Comparison of ENCODE assay signal across 8 cellular contexts in the genomic region with DNA sequence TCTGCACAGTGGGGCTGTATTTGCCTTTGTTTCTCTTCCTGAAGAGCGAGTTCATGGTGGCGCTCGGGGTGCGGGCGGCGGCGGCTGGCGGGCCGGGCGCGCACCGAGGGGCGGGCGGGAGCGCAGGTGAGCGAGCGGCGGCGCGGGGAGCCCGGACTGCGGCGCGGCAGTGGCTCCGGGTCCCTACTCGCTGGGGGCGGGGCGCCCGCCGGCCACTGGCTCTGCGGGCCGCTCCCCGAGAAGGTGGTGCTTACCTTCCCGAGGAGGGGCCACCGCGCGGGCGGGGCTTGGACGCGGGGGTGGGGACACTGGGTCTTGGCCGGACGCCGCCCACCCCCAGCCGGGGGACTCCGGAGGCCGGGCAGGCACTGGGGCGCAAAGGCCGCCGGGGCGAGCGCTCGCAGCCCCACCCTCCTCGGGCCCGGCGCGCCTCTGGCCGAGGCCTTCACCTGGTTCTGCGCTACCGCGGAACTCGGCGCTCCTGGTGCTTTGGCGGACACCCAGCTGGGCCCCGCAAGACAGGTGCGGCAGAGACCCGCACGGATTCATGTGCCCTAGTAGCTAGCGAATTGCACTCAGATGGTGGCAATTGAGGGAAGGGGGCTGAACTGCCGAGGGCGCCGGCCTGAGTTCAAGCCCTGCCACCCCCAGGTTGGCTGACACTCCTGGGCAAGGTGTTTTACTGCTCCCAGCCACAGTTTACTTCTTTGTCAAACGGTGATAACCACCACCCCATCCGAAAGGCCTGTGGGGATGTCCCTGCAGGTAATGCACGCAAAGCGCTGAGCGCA. TPM values are rescaled to one million over a fixed set of nuclear protein-coding genes. Genes with fewer than 3 reads are reported as not detected.
DNase-seq lines count a peak whose midpoint lies in the region; ATAC-seq and TF ChIP-seq lines count a peak whose summit lies in the region.

TSS of gene PPL (minus strand) at position 158 of the 791 bp plus-strand sequence. CDS start at position 55, 103 bp downstream.

- BruUV-seq in Caco-2 (replicated peaks; lab: Mats Ljungman, UMichigan), result no TSS peak

- H3K27me3 ChIP-seq in Caco-2 (replicated peaks; ENCODE audit: control insufficient read depth, insufficient read depth, low read length) (no peaks in the 10 kb centered on the region), rectal smooth muscle tissue (ENCODE audit: control insufficient read depth, insufficient read depth, low read length) (no peaks in the 10 kb centered on the region)

- CTCF ChIA-PET in Caco-2 (lab: Charles Lee), result interaction anchor here (1.0 to 2.3 kb wide), 7 partner anchors 8 to 91 kb away, joined by 3 to 12 read pairs (median 4); partner anchors contain the start of gene SEC14L5

- no peaks in the 10 kb centered on the region for H3K27me3 Mint-ChIP-seq in Caco-2 (ENCODE audit: insufficient read depth, unreplicated experiment)
- peaks cover 27% of the 10 kb centered on the region for H3K27me3 Mint-ChIP-seq in activated T-helper 2 cell treated with anti-CD3 and anti-CD28 coated beads, Interferon-gamma antibody, Interleukin-2, Interleukin-4, amounts not matched to agents 10 μg/mL and 5 μg/mL and 100 μg/mL, durations not matched to agents 14 hours and 24 hours and 36 hours (ENCODE audit: low read depth)

- no peaks in the 10 kb centered on the region for H3K4me1 Mint-ChIP-seq in Caco-2 (ENCODE audit: low read depth, unreplicated experiment)
- no peaks in the 10 kb centered on the region for H3K4me1 Mint-ChIP-seq in activated T-helper 2 cell treated with anti-CD3 and anti-CD28 coated beads, Interferon-gamma antibody, Interleukin-2, Interleukin-4, amounts not matched to agents 10 μg/mL and 5 μg/mL and 100 μg/mL, durations not matched to agents 14 hours and 24 hours and 36 hours (ENCODE audit: low read depth)

- peaks cover 17% of the 10 kb centered on the region for H3K4me1 ChIP-seq in Caco-2
- peaks cover under 1% of the 10 kb centered on the region for H3K4me1 ChIP-seq in rectal smooth muscle tissue (ENCODE audit: control insufficient read depth, insufficient read depth, low read length)

- peak within 1 kb of the TSS; percentile 77 for H3K4me3 ChIP-seq in Caco-2 (ENCODE audit: low read depth, low read length)
- peak within 1 kb of the TSS; percentile 79 for H3K4me3 ChIP-seq in rectal smooth muscle tissue (ENCODE audit: low read length)

- H3K9ac ChIP-seq in rectal smooth muscle tissue (ENCODE audit: low read length), result peak within 1 kb of the TSS; percentile 49

- peaks cover 5% of the 10 kb centered on the region for H3K36me3 Mint-ChIP-seq in Caco-2 (ENCODE audit: insufficient read depth, unreplicated experiment)
- no peaks in the 10 kb centered on the region for H3K36me3 Mint-ChIP-seq in activated T-helper 2 cell treated with anti-CD3 and anti-CD28 coated beads, Interferon-gamma antibody, Interleukin-2, Interleukin-4, amounts not matched to agents 10 μg/mL and 5 μg/mL and 100 μg/mL, durations not matched to agents 14 hours and 24 hours and 36 hours (ENCODE audit: low read depth)

- H3K9me3 ChIP-seq in Caco-2, result no peaks in the 10 kb centered on the region

- H3K9me3 Mint-ChIP-seq in Caco-2 (ENCODE audit: unreplicated experiment), result no peaks in the 10 kb centered on the region
- no peaks in the 10 kb centered on the region for H3K9me3 Mint-ChIP-seq in activated T-helper 2 cell treated with anti-CD3 and anti-CD28 coated beads, Interferon-gamma antibody, Interleukin-2, Interleukin-4, amounts not matched to agents 10 μg/mL and 5 μg/mL and 100 μg/mL, durations not matched to agents 14 hours and 24 hours and 36 hours

- POLR2A ChIA-PET in Caco-2 (lab: Charles Lee), result interaction anchor here (1.3 to 1.9 kb wide), 2 partner anchors 19 to 90 kb away, joined by 3 to 11 read pairs; partner anchors contain the start of genes GLYR1 and UBN1

- peak within 1 kb of the TSS; percentile 63 for H3K27ac Mint-ChIP-seq in Caco-2 (ENCODE audit: unreplicated experiment)
- H3K27ac Mint-ChIP-seq in activated T-helper 2 cell treated with anti-CD3 and anti-CD28 coated beads, Interferon-gamma antibody, Interleukin-2, Interleukin-4, amounts not matched to agents 10 μg/mL and 5 μg/mL and 100 μg/mL, durations not matched to agents 14 hours and 24 hours and 36 hours, result no peak within 1 kb of the TSS

- H3K4me3 Mint-ChIP-seq in Caco-2 (ENCODE audit: unreplicated experiment), result peak within 1 kb of the TSS; percentile 88
- H3K4me3 Mint-ChIP-seq in activated T-helper 2 cell treated with anti-CD3 and anti-CD28 coated beads, Interferon-gamma antibody, Interleukin-2, Interleukin-4, amounts not matched to agents 10 μg/mL and 5 μg/mL and 100 μg/mL, durations not matched to agents 14 hours and 24 hours and 36 hours (ENCODE audit: low read depth), result peak within 1 kb of the TSS; percentile 56

- TF ChIP-seq CTCF in Caco-2 (IDR thresholded peaks at IDR 0.05; ENCODE audit: insufficient read depth in 1 of 2, low read depth in 1 of 2, low read length in 1 of 2, severe bottlenecking in 1 of 2, unreplicated experiment in 1 of 2), result no peak

- intact Hi-C loops in Caco-2 (cut with micrococcal nuclease; ENCODE audit: unreplicated experiment), result loop anchor here (1.0 to 5.0 kb wide), 4 partner anchors 12 to 90 kb away; partner anchors contain the start of genes GLYR1, SEC14L5 and UBN1
- intact Hi-C loops in activated T-helper 2 cell treated with anti-CD3 and anti-CD28 coated beads, Interferon-gamma antibody, Interleukin-2, Interleukin-4, amounts not matched to agents 10 μg/mL and 5 μg/mL and 100 μg/mL, durations not matched to agents 14 hours and 24 hours and 36 hours (cut with micrococcal nuclease), result no loop called here
- intact Hi-C loops in left ventricle myocardium superior (cut with micrococcal nuclease), result no loop called here

- peak; percentile 96 to 98 for DNase-seq in Caco-2
- peak; percentile 72 for DNase-seq in HuH-7.5 (ENCODE audit: low spot score)
- peak; percentile 14 for DNase-seq in activated T-helper 2 cell treated with anti-CD3 and anti-CD28 coated beads, Interferon-gamma antibody, Interleukin-2, Interleukin-4, amounts not matched to agents 10 μg/mL and 5 μg/mL and 100 μg/mL, durations not matched to agents 14 hours and 24 hours and 36 hours (ENCODE audit: low spot score)
- DNase-seq in left ventricle myocardium superior, result peak; percentile 91
- no peak for DNase-seq in effector CD8-positive, alpha-beta T cell (lab: John Stamatoyannopoulos, UW)

- H3K36me3 ChIP-seq in Caco-2 (ENCODE audit: control insufficient read depth, insufficient read depth, low read length) (no peaks in the 10 kb centered on the region), rectal smooth muscle tissue (ENCODE audit: control insufficient read depth, insufficient read depth, low read length) (no peaks in the 10 kb centered on the region)

- no peak within 1 kb of the TSS for H3K27ac ChIP-seq in rectal smooth muscle tissue (ENCODE audit: low read depth, low read length)

- peak; percentile 74 for ATAC-seq in left ventricle myocardium superior
- ATAC-seq in GM19452 (IDR thresholded peaks at IDR 0.05; ENCODE audit: unreplicated experiment), result no peak
- no peak for ATAC-seq in GM18505 (IDR thresholded peaks at IDR 0.05; ENCODE audit: unreplicated experiment)

- no peak for TF ChIP-seq POLR2A in GM18505 (IDR thresholded peaks at IDR 0.05; ENCODE audit: borderline replicate concordance, extremely low read depth, insufficient read depth, insufficient read length)

RNA-seq across cellular contexts. Expression of gene PPL, which starts in this region (rescaled TPM):
- total RNA-seq in Caco-2 (2022), result 61.5 and 68.1 TPM in 2 replicates
- total RNA-seq in activated T-helper 2 cell treated with anti-CD3 and anti-CD28 coated beads, Interferon-gamma antibody, Interleukin-2, Interleukin-4, amounts not matched to agents 10 μg/mL and 5 μg/mL and 100 μg/mL, durations not matched to agents 14 hours and 24 hours and 36 hours, result not detected in 2 replicates
- 18.4 TPM for total RNA-seq in left ventricle myocardium superior

Comparison
In these comparisons a context has a peak if more than half of its experiments do, and no peak if none do; other contexts are left out.
1. RNA of gene PPL (total RNA-seq): 61.5 to 68.1 TPM in Caco-2 and 18.4 TPM in left ventricle myocardium superior (single experiment); not detected in activated T-helper 2 cell treated with anti-CD3 and anti-CD28 coated beads, Interferon-gamma antibody, Interleukin-2, Interleukin-4, amounts not matched to agents 10 μg/mL and 5 μg/mL and 100 μg/mL, durations not matched to agents 14 hours and 24 hours and 36 hours; every median in the first group is over 10 times any median in the second.
2. Peak in DNase-seq in activated T-helper 2 cell treated with anti-CD3 and anti-CD28 coated beads, Interferon-gamma antibody, Interleukin-2, Interleukin-4, amounts not matched to agents 10 μg/mL and 5 μg/mL and 100 μg/mL, durations not matched to agents 14 hours and 24 hours and 36 hours; RNA of the gene not detected or under 1 TPM.